ENCODE assay signal across 15 cellular contexts in genomic region chr1:181347495-181348390, GRCh38.
DNase-seq lines count a peak whose midpoint lies in the region; ATAC-seq and TF ChIP-seq lines count a peak whose summit lies in the region.
"Had no signal": no experiment of that assay in that cellular context is flagged by ENCODE, and none has a peak within 500 bp of the region (broad histone marks: within the 10 kb centered on the region; RNA-seq: fewer than 3 reads in every experiment).

No MANE protein-coding gene starts in this region.

- no peak overlapping the region for H3K4me3 Mint-ChIP-seq in activated naive CD8-positive, alpha-beta T cell treated with anti-CD3 and anti-CD28 coated beads, Interleukin-2, amount 50 U/mL, for 24 hours
- no peak overlapping the region for H3K4me3 Mint-ChIP-seq in activated naive CD8-positive, alpha-beta T cell treated with anti-CD3 and anti-CD28 coated beads for 36 hours
- H3K4me3 Mint-ChIP-seq in activated T-helper 17 cell treated with anti-CD3 and anti-CD28 coated beads, Interleukin-2, amount 50 U/mL, for 72 hours = no peak overlapping the region
- H3K4me3 Mint-ChIP-seq: CD4-positive, alpha-beta memory T cell had no signal

- H3K4me1 ChIP-seq in BE2C = no peaks in the 10 kb centered on the region

- no peak for TF ChIP-seq CTCF in BE2C (IDR thresholded peaks at IDR 0.05; ENCODE audit: low read depth, low read length)

- peaks cover 6% of the 10 kb centered on the region; the same call in 1 of the 2 replicates for H3K27me3 ChIP-seq in BE2C

- no peak for DNase-seq in activated naive CD8-positive, alpha-beta T cell treated with anti-CD3 and anti-CD28 coated beads, Interleukin-2, amount 50 U/mL, for 24 hours
- DNase-seq in activated naive CD8-positive, alpha-beta T cell treated with anti-CD3 and anti-CD28 coated beads for 36 hours = no peak
- DNase-seq in ecto neural progenitor cell (ENCODE audit: low spot score) = peak; percentile 21
- DNase-seq in stimulated activated CD8-positive, alpha-beta memory T cell treated with anti-CD3 and anti-CD28 coated beads, Interleukin-4, amount 100 ng/mL, for 48 hours = peak; percentile 25
- no peak for DNase-seq in BE2C
- DNase-seq: Calu3; CD4-positive, alpha-beta memory T cell; DMS53; NCI-H1105 treated with DMSO at 0.1 percent for 48 hours; NCI-H187; NCI-H345; NCI-H526 treated with DMSO at 0.1 percent for 48 hours; OCI-M1 had no signal

- H3K9me3 Mint-ChIP-seq in activated naive CD8-positive, alpha-beta T cell treated with anti-CD3 and anti-CD28 coated beads, Interleukin-2, amount 50 U/mL, for 24 hours = no peaks in the 10 kb centered on the region
- no peaks in the 10 kb centered on the region for H3K9me3 Mint-ChIP-seq in activated naive CD8-positive, alpha-beta T cell treated with anti-CD3 and anti-CD28 coated beads for 36 hours
- no peaks in the 10 kb centered on the region for H3K9me3 Mint-ChIP-seq in activated T-helper 17 cell treated with anti-CD3 and anti-CD28 coated beads, Interleukin-2, amount 50 U/mL, for 72 hours
- H3K9me3 Mint-ChIP-seq: CD4-positive, alpha-beta memory T cell had no signal

- H3K4me1 Mint-ChIP-seq in activated naive CD8-positive, alpha-beta T cell treated with anti-CD3 and anti-CD28 coated beads, Interleukin-2, amount 50 U/mL, for 24 hours = peaks cover 13% of the 10 kb centered on the region
- peaks cover 12% of the 10 kb centered on the region for H3K4me1 Mint-ChIP-seq in activated naive CD8-positive, alpha-beta T cell treated with anti-CD3 and anti-CD28 coated beads for 36 hours
- H3K4me1 Mint-ChIP-seq in activated T-helper 17 cell treated with anti-CD3 and anti-CD28 coated beads, Interleukin-2, amount 50 U/mL, for 72 hours = no peaks in the 10 kb centered on the region

- no peaks in the 10 kb centered on the region for H3K27me3 Mint-ChIP-seq in activated naive CD8-positive, alpha-beta T cell treated with anti-CD3 and anti-CD28 coated beads, Interleukin-2, amount 50 U/mL, for 24 hours
- no peaks in the 10 kb centered on the region for H3K27me3 Mint-ChIP-seq in activated naive CD8-positive, alpha-beta T cell treated with anti-CD3 and anti-CD28 coated beads for 36 hours
- no peaks in the 10 kb centered on the region for H3K27me3 Mint-ChIP-seq in activated T-helper 17 cell treated with anti-CD3 and anti-CD28 coated beads, Interleukin-2, amount 50 U/mL, for 72 hours

- no peaks in the 10 kb centered on the region for H3K9me3 ChIP-seq in BE2C

- H3K36me3 Mint-ChIP-seq in activated naive CD8-positive, alpha-beta T cell treated with anti-CD3 and anti-CD28 coated beads, Interleukin-2, amount 50 U/mL, for 24 hours (ENCODE audit: low read depth) = no peaks in the 10 kb centered on the region
- H3K36me3 Mint-ChIP-seq in activated naive CD8-positive, alpha-beta T cell treated with anti-CD3 and anti-CD28 coated beads for 36 hours = no peaks in the 10 kb centered on the region
- no peaks in the 10 kb centered on the region for H3K36me3 Mint-ChIP-seq in activated T-helper 17 cell treated with anti-CD3 and anti-CD28 coated beads, Interleukin-2, amount 50 U/mL, for 72 hours (ENCODE audit: low read depth)
- H3K36me3 Mint-ChIP-seq: CD4-positive, alpha-beta memory T cell had no signal

- no peak overlapping the region for H3K27ac Mint-ChIP-seq in activated naive CD8-positive, alpha-beta T cell treated with anti-CD3 and anti-CD28 coated beads, Interleukin-2, amount 50 U/mL, for 24 hours
- no peak overlapping the region for H3K27ac Mint-ChIP-seq in activated naive CD8-positive, alpha-beta T cell treated with anti-CD3 and anti-CD28 coated beads for 36 hours
- no peak overlapping the region for H3K27ac Mint-ChIP-seq in activated T-helper 17 cell treated with anti-CD3 and anti-CD28 coated beads, Interleukin-2, amount 50 U/mL, for 72 hours

- no peaks in the 10 kb centered on the region for H3K36me3 ChIP-seq in BE2C

- H3K4me3 ChIP-seq in BE2C (ENCODE audit: low read depth, low read length) = no peak overlapping the region

- ATAC-seq in activated naive CD8-positive, alpha-beta T cell treated with anti-CD3 and anti-CD28 coated beads, Interleukin-2, amount 50 U/mL, for 24 hours = peak; percentile 41
- ATAC-seq in activated T-helper 17 cell treated with anti-CD3 and anti-CD28 coated beads, Interleukin-2, amount 50 U/mL, for 72 hours (replicated peaks) = peak; percentile 26
- ATAC-seq in HG03520 (IDR thresholded peaks at IDR 0.05; ENCODE audit: unreplicated experiment) = no peak

Comparison
In these comparisons a context has a peak if more than half of its experiments do, and no peak if none do; other contexts are left out.
1. DNase-seq: peak in ecto neural progenitor cell (single experiment) and stimulated activated CD8-positive, alpha-beta memory T cell treated with anti-CD3 and anti-CD28 coated beads, Interleukin-4, amount 100 ng/mL, for 48 hours (single experiment); none in activated naive CD8-positive, alpha-beta T cell treated with anti-CD3 and anti-CD28 coated beads, Interleukin-2, amount 50 U/mL, for 24 hours (single experiment), activated naive CD8-positive, alpha-beta T cell treated with anti-CD3 and anti-CD28 coated beads for 36 hours (single experiment) and BE2C (single experiment).